In the genomic region with DNA sequence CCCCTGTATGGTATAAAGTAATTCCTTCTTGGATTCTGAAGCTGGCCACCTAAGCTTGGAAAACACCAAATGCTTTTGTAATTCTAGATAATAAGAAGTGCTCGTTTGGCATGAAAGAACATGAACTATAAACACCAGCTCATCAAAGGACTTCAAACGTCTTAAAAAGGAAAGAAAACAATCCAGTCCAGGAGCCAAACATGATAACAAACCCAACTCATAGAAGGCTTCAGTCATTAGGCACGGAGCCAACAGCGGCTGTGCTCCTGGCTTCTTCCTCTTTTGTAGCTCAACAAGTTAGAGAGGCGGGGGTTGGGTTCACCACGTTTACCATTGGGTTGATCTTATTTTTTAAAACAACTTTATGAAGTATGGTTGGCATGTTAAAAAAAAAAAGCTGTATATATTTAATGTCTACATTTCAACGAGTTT, we compare ENCODE assay signal across 8 cellular contexts. TPM values are rescaled to one million over a fixed set of nuclear protein-coding genes. Genes with fewer than 3 reads are reported as not detected.
DNase-seq lines count a peak whose midpoint lies in the region; ATAC-seq and TF ChIP-seq lines count a peak whose summit lies in the region.

No MANE protein-coding gene starts in this region.

- peak overlapping the region; percentile 2; the same call in 1 of the 2 replicates for H2AFZ ChIP-seq in OCI-LY7 (ENCODE audit: low read length)

- 35% methylated on average over 7 of the region's 7 CpGs for WGBS in right lobe of liver (ENCODE audit: insufficient coverage, low coverage, low lambda C conversion rate, missing lambda C conversion rate)
- 24 to 33% methylated on average over 7 of the region's 7 CpGs for WGBS in tibial nerve, 2 donors

- peak; percentile 92 for DNase-seq in OCI-LY7 (ENCODE audit: low spot score)
- DNase-seq in astrocyte of the cerebellum (ENCODE audit: low read depth), result peak; percentile 40
- DNase-seq in right lobe of liver, result peak in 2 of 3 donors; percentile 58 to 59
- peak; percentile 40 to 57 for DNase-seq in tibial nerve (ENCODE audit: low spot score in 2 of 2)
- no peak for DNase-seq in G401 (ENCODE audit: low spot score)

- H3K9me3 ChIP-seq in BLaER1 (no peaks in the 10 kb centered on the region), OCI-LY7 (ENCODE audit: low read length) (no peaks in the 10 kb centered on the region), right lobe of liver (no peaks in the 10 kb centered on the region), tibial nerve (no peaks in the 10 kb centered on the region)

- H3K4me2 ChIP-seq in BLaER1, result peak overlapping the region; percentile 97
- peak overlapping the region; percentile 79 for H3K4me2 ChIP-seq in OCI-LY7 (ENCODE audit: low read length)

- H3K36me3 ChIP-seq in BLaER1 (no peaks in the 10 kb centered on the region), OCI-LY7 (ENCODE audit: insufficient read depth, low read length) (peaks cover 10% of the 10 kb centered on the region; the same call in 1 of the 2 replicates), right lobe of liver (no peaks in the 10 kb centered on the region), tibial nerve (no peaks in the 10 kb centered on the region)

- TF ChIP-seq POLR2A in right lobe of liver (IDR thresholded peaks at IDR 0.05) (no peak), tibial nerve (IDR thresholded peaks at IDR 0.05) (no peak)

- no peak for TF ChIP-seq EP300 in tibial nerve (IDR thresholded peaks at IDR 0.05)

- no peaks in the 10 kb centered on the region for H3K9me2 ChIP-seq in OCI-LY7 (ENCODE audit: insufficient read depth, low read length)

- TF ChIP-seq CTCF in OCI-LY7 (conservative IDR thresholded peaks at IDR 0.05; ENCODE audit: low read length) (no peak), astrocyte of the cerebellum (IDR thresholded peaks at IDR 0.05; ENCODE audit: low read depth, low read length, missing control alignments) (no peak), right lobe of liver (IDR thresholded peaks at IDR 0.05) (no peak), tibial nerve (IDR thresholded peaks at IDR 0.05) (no peak)

- BruUV-seq in OCI-LY7 (replicated peaks; lab: Mats Ljungman, UMichigan), result no TSS peak

- peaks cover 87% of the 10 kb centered on the region for H3K4me1 ChIP-seq in BLaER1
- H3K4me1 ChIP-seq in OCI-LY7 (ENCODE audit: insufficient read depth, low read length, poor library complexity, severe bottlenecking), result peaks cover 81% of the 10 kb centered on the region
- H3K4me1 ChIP-seq in right lobe of liver, result peaks cover 0 to 6% (median 0%) of the 10 kb centered on the region in 4 donors
- H3K4me1 ChIP-seq in tibial nerve, result peaks cover 0 to 27% (median 11%) of the 10 kb centered on the region in 4 donors

- no peaks in the 10 kb centered on the region for H4K20me1 ChIP-seq in BLaER1
- no peaks in the 10 kb centered on the region for H4K20me1 ChIP-seq in OCI-LY7 (ENCODE audit: insufficient read depth, low read length)

- H3K79me2 ChIP-seq in OCI-LY7 (ENCODE audit: insufficient read depth, low read depth, low read length), result peaks cover 5% of the 10 kb centered on the region; the same call in 1 of the 2 replicates

- ATAC-seq in GM19351 (IDR thresholded peaks at IDR 0.05; ENCODE audit: unreplicated experiment) (peak; percentile 24), right lobe of liver (peak in 3 of 4 donors; percentile 35 to 40 (median 39)), HG02970 (IDR thresholded peaks at IDR 0.05; ENCODE audit: low FRiP score, unreplicated experiment) (no peak)

- H3K27ac ChIP-seq in BLaER1, result peak overlapping the region; percentile 90
- peak overlapping the region; percentile 100 for H3K27ac ChIP-seq in OCI-LY7 (ENCODE audit: low read depth, low read length, poor library complexity, severe bottlenecking)
- no peak overlapping the region for H3K27ac ChIP-seq in right lobe of liver
- H3K27ac ChIP-seq in tibial nerve, result peak overlapping the region in 3 of 4 donors; percentile 64 to 85 (median 84)

- CTCF ChIA-PET in OCI-LY7 (lab: Charles Lee; ENCODE audit: unreplicated experiment), result no interaction called here

- H3K4me3 ChIP-seq in BLaER1 (peak overlapping the region; percentile 66), OCI-LY7 (ENCODE audit: low read depth, low read length, poor library complexity, severe bottlenecking) (peak overlapping the region; percentile 66), astrocyte of the cerebellum (ENCODE audit: low read depth, low read length) (no peak overlapping the region), right lobe of liver (no peak overlapping the region), tibial nerve (peak overlapping the region in 1 of 4 donors; percentile 32)

- intact Hi-C loops in OCI-LY7 (cut with micrococcal nuclease; ENCODE audit: unreplicated experiment), result loop anchor here (1.0 to 10.0 kb wide), 5 partner anchors 13 to 359 kb away; partner anchors contain the start of gene UPF2
- intact Hi-C loops in right lobe of liver (cut with DNase I), result no loop called here

- POLR2A ChIA-PET in OCI-LY7 (lab: Charles Lee), result interaction anchor here (0.6 to 8.4 kb wide), 23 partner anchors 10 to 1978 kb away, joined by 3 to 109 read pairs (median 5); no protein-coding TSS in a partner anchor

- in situ Hi-C loops in astrocyte of the cerebellum (cut with HindIII; ENCODE audit: low sequenced_read_pairs) (no loop called here), G401 (cut with HindIII; ENCODE audit: low sequenced_read_pairs) (no loop called here)

- H3K27me3 ChIP-seq in BLaER1 (no peaks in the 10 kb centered on the region), right lobe of liver (no peaks in the 10 kb centered on the region), tibial nerve (no peaks in the 10 kb centered on the region)

- peak overlapping the region; percentile 79 for H3K9ac ChIP-seq in BLaER1

RNA-seq across cellular contexts. Expression of gene ECHDC3, which starts 56.4 kb away (rescaled TPM):
- 0.26 TPM in 1 of 2 replicates, not detected in the other for total RNA-seq in OCI-LY7 (2014; rRNA removed; shearing (Covaris generic))
- total RNA-seq in OCI-LY7 (2022) (not detected in 2 replicates), right lobe of liver (100 to 1,000 TPM in 5 of 6 experiments, 10 to 100 TPM in 1; 85.0 to 304 (median 130) TPM), tibial nerve (10 to 100 TPM; 48.6 to 91.3 (median 66.9) TPM)
- 0.78 and 0.86 TPM in 2 replicates for total RNA-seq in G401 (2014; rRNA removed; shearing (Covaris generic))

Comparison
In these comparisons a context has a peak if more than half of its experiments do, and no peak if none do; other contexts are left out.
1. H3K27ac ChIP-seq: peak in BLaER1 (single experiment), OCI-LY7 (single experiment) and tibial nerve (3 of 4); none in right lobe of liver (0 of 3).
2. H3K4me3 ChIP-seq: peak in BLaER1 (single experiment) and OCI-LY7 (single experiment); none in astrocyte of the cerebellum (single experiment) and right lobe of liver (0 of 3).
3. RNA of gene ECHDC3, which starts 56.4 kb away (total RNA-seq): 85.0 to 304 TPM in right lobe of liver and 48.6 to 91.3 TPM in tibial nerve; 0.78 to 0.86 TPM in G401 and 0.26 TPM in OCI-LY7; every median in the first group is over 10 times any median in the second.